Comparison of ENCODE assay signal across 8 cellular contexts in the genomic region with DNA sequence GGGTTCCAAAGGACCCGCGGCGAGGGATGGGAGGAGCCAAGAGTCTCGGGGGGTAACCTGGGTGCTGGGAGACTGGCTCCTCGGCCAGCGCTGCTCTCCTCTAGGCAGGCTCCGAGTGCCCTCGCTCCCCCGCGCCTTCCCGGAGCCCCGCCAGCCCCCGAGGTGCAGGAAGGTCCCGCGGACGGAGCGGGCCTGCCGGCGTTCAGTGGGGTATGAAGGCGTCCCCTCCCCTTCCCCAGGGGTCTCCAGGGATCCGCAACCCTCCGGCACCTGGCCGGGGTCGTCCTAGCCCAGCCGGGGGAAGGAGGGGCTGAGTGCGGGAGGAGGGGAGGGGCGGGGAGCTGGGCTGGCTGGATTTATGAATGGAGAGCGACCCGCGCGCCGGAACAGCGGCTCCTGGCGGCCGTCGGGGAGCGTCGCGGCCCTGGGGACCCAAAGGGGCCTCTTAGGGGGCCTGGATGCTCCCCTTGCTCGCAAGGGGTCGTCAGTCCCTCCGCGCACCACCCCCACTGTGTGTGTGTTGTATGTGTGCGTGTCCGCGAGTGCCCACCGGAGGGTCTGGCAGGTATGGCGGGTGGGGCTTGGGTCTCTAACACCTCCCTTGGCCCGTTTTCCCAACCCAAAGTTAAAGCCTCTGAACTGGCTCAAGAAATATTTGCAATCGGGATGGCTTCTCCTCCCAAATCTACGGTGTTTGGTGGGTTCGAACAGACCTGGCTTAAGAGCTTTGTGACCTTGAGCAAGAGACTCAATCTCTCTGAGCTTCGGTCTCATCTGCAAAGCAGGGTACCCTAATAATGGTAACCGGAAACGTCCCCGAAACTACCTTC. TPM values are rescaled to one million over a fixed set of nuclear protein-coding genes. Genes with fewer than 3 reads are reported as not detected.
DNase-seq lines count a peak whose midpoint lies in the region; ATAC-seq, FAIRE-seq and TF ChIP-seq lines count a peak whose summit lies in the region.

No MANE protein-coding gene starts in this region.

- no peaks in the 10 kb centered on the region for H3K79me2 ChIP-seq in GM12878 (ENCODE audit: control insufficient read depth, insufficient read depth, low read length)

- DNase-seq in DMS114 treated with DMSO at 0.1 percent for 48 hours (lab: John Stamatoyannopoulos, UW; ENCODE audit: unreplicated experiment): peak; percentile 27
- peak; percentile 43 for DNase-seq in HPDE6-E6E7 (ENCODE audit: extremely low spot score)
- no peak for DNase-seq in SK-N-MC (ENCODE audit: low read depth, low spot score)
- no peak for DNase-seq in GM12878 (ENCODE audit: low read depth, low spot score)
- DNase-seq in islet precursor cell: peak; percentile 79
- DNase-seq in stimulated activated CD4-positive, alpha-beta T cell treated with anti-CD3 and anti-CD28 coated beads, Interleukin-4, amount 100 ng/mL, for 24 hours: peak; percentile 40

- intact Hi-C loops in GM12878 (cut with micrococcal nuclease; ENCODE audit: unreplicated experiment): loop anchor here (1.0 to 2.0 kb wide), 2 partner anchors 23 to 54 kb away; no protein-coding TSS in a partner anchor

- peak overlapping the region; percentile 68; the same call in 1 of the 2 replicates for H3K4me2 ChIP-seq in GM12878 (ENCODE audit: control insufficient read depth, insufficient read depth)

- H3K4me1 ChIP-seq in GM12878 (ENCODE audit: control insufficient read depth, insufficient read depth, low read length): no peaks in the 10 kb centered on the region; the same call in 1 of the 2 replicates

- peak; percentile 71 to 93 (median 71) for TF ChIP-seq CTCF in GM12878 (IDR thresholded peaks at IDR 0.05 in 2 of 3, conservative IDR thresholded peaks at IDR 0.05 in 1 of 3; ENCODE audit: control insufficient read depth in 2 of 3, extremely low read depth in 1 of 3, insufficient read depth in 1 of 3, low read depth in 3 of 3, low read length in 3 of 3)

- TF ChIP-seq POLR2A in GM12878 (IDR thresholded peaks at IDR 0.05; ENCODE audit: low read depth, low read length): no peak

- RAD21 ChIA-PET in GM12878 (lab: Charles Lee; ENCODE audit: unreplicated experiment): interaction anchor here (0.6 to 3.2 kb wide), 17 partner anchors 12 to 435 kb away, joined by 3 to 10 read pairs (median 4); a partner anchor contains a TSS

- H4K20me1 ChIP-seq in GM12878 (ENCODE audit: control insufficient read depth, insufficient read depth): no peaks in the 10 kb centered on the region

- H3K9ac ChIP-seq in SK-N-MC (ENCODE audit: insufficient read length) (no peak overlapping the region), GM12878 (ENCODE audit: control insufficient read depth, insufficient read depth, low read length) (no peak overlapping the region)

- peak; percentile 91 for ATAC-seq in GM12878
- no peak for ATAC-seq in GM21367 (IDR thresholded peaks at IDR 0.05; ENCODE audit: unreplicated experiment)
- ATAC-seq in GM19452 (IDR thresholded peaks at IDR 0.05; ENCODE audit: unreplicated experiment): no peak

- H3K27ac ChIP-seq in SK-N-MC (no peak overlapping the region), GM12878 (ENCODE audit: control insufficient read depth, insufficient read depth) (no peak overlapping the region)

- no peak for TF ChIP-seq EP300 in GM12878 (IDR thresholded peaks at IDR 0.05; ENCODE audit: borderline replicate concordance in 1 of 2, control insufficient read depth in 1 of 2, low read depth in 2 of 2, low read length in 2 of 2)

- no peaks in the 10 kb centered on the region for H3K36me3 ChIP-seq in SK-N-MC (ENCODE audit: insufficient read depth, low read length)
- no peaks in the 10 kb centered on the region for H3K36me3 ChIP-seq in GM12878 (ENCODE audit: control insufficient read depth in 2 of 2, insufficient read depth in 2 of 2, low read length in 1 of 2)

- CTCF ChIA-PET in GM12878 (lab: Yijun Ruan, JAX): interaction anchor here (0.7 to 4.9 kb wide), 27 partner anchors 8 to 434 kb away, joined by 3 to 61 read pairs (median 7); a partner anchor contains a TSS

- H3K27me3 ChIP-seq in GM12878 (replicated peaks in 1 of 2; ENCODE audit: control insufficient read depth in 2 of 2, insufficient read depth in 2 of 2, low read length in 1 of 2): no peaks in the 10 kb centered on the region; a peak in 2 of 4 replicates

- no TSS peak for BruUV-seq in GM12878 (replicated peaks; lab: Mats Ljungman, UMichigan)

- 26% methylated on average over 44 of the region's 56 CpGs for WGBS in GM12878 (ENCODE audit: insufficient coverage, insufficient replicate concordance, low lambda C conversion rate, missing lambda C conversion rate)

- peak; percentile 64 for TF ChIP-seq RAD21 in GM12878 (IDR thresholded peaks at IDR 0.05; ENCODE audit: insufficient read depth, low read depth, low read length)

- SMC1A ChIA-PET in GM12878 (lab: Charles Lee; ENCODE audit: uncharacterized antibody, unreplicated experiment): interaction anchor here (0.7 to 3.2 kb wide), 16 partner anchors 9 to 170 kb away, joined by 3 to 16 read pairs (median 4); no protein-coding TSS in a partner anchor

- FAIRE-seq in GM12878 (lab: Jason Lieb, UNC): no peak

- POLR2A ChIA-PET in GM12878 (lab: Charles Lee): interaction anchor here (0.9 kb wide), 1 partner anchor 26 kb away, joined by 3 read pairs; no protein-coding TSS in a partner anchor

- H3K4me3 ChIP-seq in SK-N-MC (peak overlapping the region; percentile 83), GM12878 (no peak overlapping the region)

- in situ Hi-C loops in GM12878 (cut with MboI): no loop called here

- H3K9me3 ChIP-seq in SK-N-MC (ENCODE audit: low read depth, low read length): no peaks in the 10 kb centered on the region
- no peaks in the 10 kb centered on the region for H3K9me3 ChIP-seq in GM12878 (replicated peaks; ENCODE audit: control insufficient read depth, insufficient read depth, low read length)

- H2AFZ ChIP-seq in GM12878 (ENCODE audit: control insufficient read depth, low read depth, low read length): peak overlapping the region; percentile 28; the same call in 1 of the 2 replicates

TF ChIP-seq in GM12878, 131 proteins besides CTCF, POLR2A, EP300 and RAD21 (continues in another document):
- TF ChIP-seq CBFB (IDR thresholded peaks at IDR 0.05; ENCODE audit: low read depth) (no peak), GATAD2B (conservative IDR thresholded peaks at IDR 0.05; ENCODE audit: low read depth) (peak; percentile 49; the same call in 1 of the 2 replicates), STAT1 (conservative IDR thresholded peaks at IDR 0.05) (no peak), HDAC6 (IDR thresholded peaks at IDR 0.05; ENCODE audit: unreplicated experiment) (no peak), NBN (IDR thresholded peaks at IDR 0.05) (no peak)

RNA-seq across cellular contexts. Expression of a gene that starts 0.6 kb away (rescaled TPM):
- not detected in 2 replicates for total RNA-seq in GM12878 (2013; cell fraction: nucleolus; rRNA removed)
- total RNA-seq in GM12878 (2014; rRNA removed) (0.11 TPM in 1 of 2 replicates, not detected in the other), GM12878 (2014; rRNA removed; fragmentation: Illumina TruSeq; extraction: Trizol) (not detected in 2 replicates), GM12878 (2021) (not detected in 2 replicates)
- not detected for polyA plus RNA-seq in GM12878 (2011; ENCODE audit: low read depth)
- polyA plus RNA-seq in GM12878 (2011; rRNA removed) (not detected in 2 replicates), GM12878 (2014; fragmentation: Illumina TruSeq; extraction: Trizol) (not detected in 2 replicates), GM12878 (2014; fragmentation: Nextera tagmentation; extraction: Ambion mirVana) (not detected), GM12878 (2014; rRNA removed) (not detected in 2 replicates), GM12878 (2016; fragmentation: Nextera tagmentation; extraction: Ambion mirVana) (not detected)
- 0.04 TPM in 1 of 2 replicates, not detected in the other for polyA plus RNA-seq in GM12878 (2011; cell fraction: cytosol; rRNA removed)
- polyA plus RNA-seq in GM12878 (2011; cell fraction: nucleus; rRNA removed): not detected in 2 replicates
- not detected in 2 replicates for polyA plus RNA-seq in GM12878 (2012)
- polyA minus RNA-seq in GM12878 (2011; rRNA and poly(A)+ RNA removed): not detected in 2 replicates
- not detected in 2 replicates for polyA minus RNA-seq in GM12878 (2011; cell fraction: cytosol; rRNA and poly(A)+ RNA removed)
- polyA minus RNA-seq in GM12878 (2011; cell fraction: nucleus; rRNA and poly(A)+ RNA removed): not detected in 2 replicates

RNA-seq across cellular contexts. Expression of a gene that starts 26.5 kb away (rescaled TPM):
- 18.2 and 22.2 TPM in 2 replicates for total RNA-seq in GM12878 (2013; cell fraction: nucleolus; rRNA removed)
- 92.9 and 107 TPM in 2 replicates for total RNA-seq in GM12878 (2014; rRNA removed)
- total RNA-seq in GM12878 (2014; rRNA removed; fragmentation: Illumina TruSeq; extraction: Trizol): 46.3 and 46.4 TPM in 2 replicates
- total RNA-seq in GM12878 (2021): 59.5 and 60.1 TPM in 2 replicates
- polyA plus RNA-seq in GM12878 (2011; ENCODE audit: low read depth): 40.3 TPM
- polyA plus RNA-seq in GM12878 (2011; rRNA removed): 61.3 and 100 TPM in 2 replicates
- polyA plus RNA-seq in GM12878 (2011; cell fraction: cytosol; rRNA removed): 141 and 161 TPM in 2 replicates
- polyA plus RNA-seq in GM12878 (2011; cell fraction: nucleus; rRNA removed): 88.6 and 89.0 TPM in 2 replicates
- 38.7 and 47.8 TPM in 2 replicates for polyA plus RNA-seq in GM12878 (2012)
- 50.3 and 80.4 TPM in 2 replicates for polyA plus RNA-seq in GM12878 (2014; fragmentation: Illumina TruSeq; extraction: Trizol)
- polyA plus RNA-seq in GM12878 (2014; fragmentation: Nextera tagmentation; extraction: Ambion mirVana): 10 to 100 TPM; 27.1 to 40.4 TPM
- polyA plus RNA-seq in GM12878 (2014; rRNA removed): 92.2 and 95.5 TPM in 2 replicates
- polyA plus RNA-seq in GM12878 (2016; fragmentation: Nextera tagmentation; extraction: Ambion mirVana): 10 to 100 TPM; 77.5 to 86.6 TPM
- 104 and 151 TPM in 2 replicates for polyA minus RNA-seq in GM12878 (2011; rRNA and poly(A)+ RNA removed)
- 33.3 and 37.6 TPM in 2 replicates for polyA minus RNA-seq in GM12878 (2011; cell fraction: cytosol; rRNA and poly(A)+ RNA removed)
- 19.7 and 29.3 TPM in 2 replicates for polyA minus RNA-seq in GM12878 (2011; cell fraction: nucleus; rRNA and poly(A)+ RNA removed)

RNA-seq across cellular contexts. Expression of a gene that starts 41.8 kb away (rescaled TPM):
- 0.64 TPM in 1 of 2 replicates, not detected in the other for total RNA-seq in GM12878 (2013; cell fraction: nucleolus; rRNA removed)
- total RNA-seq in GM12878 (2014; rRNA removed) (0.27 TPM in 1 of 2 replicates, not detected in the other), GM12878 (2014; rRNA removed; fragmentation: Illumina TruSeq; extraction: Trizol) (not detected in 2 replicates), GM12878 (2021) (0.23 and 0.40 TPM in 2 replicates)
- not detected for polyA plus RNA-seq in GM12878 (2011; ENCODE audit: low read depth)
- polyA plus RNA-seq in GM12878 (2011; rRNA removed) (0.36 and 0.49 TPM in 2 replicates), GM12878 (2014; fragmentation: Illumina TruSeq; extraction: Trizol) (not detected in 2 replicates), GM12878 (2014; fragmentation: Nextera tagmentation; extraction: Ambion mirVana) (not detected), GM12878 (2014; rRNA removed) (0.04 TPM in 1 of 2 replicates, not detected in the other), GM12878 (2016; fragmentation: Nextera tagmentation; extraction: Ambion mirVana) (under 1 TPM in 1 of 2 experiments, not detected in 1; 0.20 TPM)
- 0.46 and 0.67 TPM in 2 replicates for polyA plus RNA-seq in GM12878 (2011; cell fraction: cytosol; rRNA removed)
- 3.2 and 4.7 TPM in 2 replicates for polyA plus RNA-seq in GM12878 (2011; cell fraction: nucleus; rRNA removed)
- polyA plus RNA-seq in GM12878 (2012): 0.20 and 0.25 TPM in 2 replicates
- polyA minus RNA-seq in GM12878 (2011; rRNA and poly(A)+ RNA removed): 0.51 and 0.98 TPM in 2 replicates
- not detected in 2 replicates for polyA minus RNA-seq in GM12878 (2011; cell fraction: cytosol; rRNA and poly(A)+ RNA removed)
- 0.73 and 1.8 TPM in 2 replicates for polyA minus RNA-seq in GM12878 (2011; cell fraction: nucleus; rRNA and poly(A)+ RNA removed)

Comparison
In these comparisons a context has a peak if more than half of its experiments do, and no peak if none do; other contexts are left out.
1. DNase-seq: peak in DMS114 treated with DMSO at 0.1 percent for 48 hours (single experiment), HPDE6-E6E7 (single experiment), islet precursor cell (single experiment) and stimulated activated CD4-positive, alpha-beta T cell treated with anti-CD3 and anti-CD28 coated beads, Interleukin-4, amount 100 ng/mL, for 24 hours (single experiment); none in SK-N-MC (single experiment) and GM12878 (single experiment).